1 cellular context compared by ENCODE assay signal in genomic region chr1:160625725-160626498, GRCh38.
TF ChIP-seq lines count a peak whose summit lies in the region.

No MANE protein-coding gene starts in this region.

TF ChIP-seq in GM23338, 12 proteins besides CTCF, POLR2A, EP300 and RAD21 (continued from another document):
- no peak for TF ChIP-seq ZNF462 (CRISPR knock-in tag; IDR thresholded peaks at IDR 0.05)
- no peak for TF ChIP-seq ETS1 (IDR thresholded peaks at IDR 0.05)
- TF ChIP-seq REST (IDR thresholded peaks at IDR 0.05; ENCODE audit: unreplicated experiment) = no peak
- no peak for TF ChIP-seq CREB1 (CRISPR knock-in tag; IDR thresholded peaks at IDR 0.05; ENCODE audit: low read depth)
